Comparison of ENCODE assay signal across 1 cellular context in genomic region chr14:54651649-54652048, GRCh38.
TF ChIP-seq lines count a peak whose summit lies in the region.

No MANE protein-coding gene starts in this region.

TF ChIP-seq in GM23338, 12 proteins besides CTCF, POLR2A, EP300 and RAD21 (continued from another document):
- TF ChIP-seq CREB1 (CRISPR knock-in tag; IDR thresholded peaks at IDR 0.05; ENCODE audit: low read depth): no peak
- no peak for TF ChIP-seq JUNB (IDR thresholded peaks at IDR 0.05; ENCODE audit: unreplicated experiment)
- TF ChIP-seq POLR2AphosphoS5 (IDR thresholded peaks at IDR 0.05; ENCODE audit: low read depth): no peak
- TF ChIP-seq EZH2 (IDR thresholded peaks at IDR 0.05; ENCODE audit: low read depth, unreplicated experiment): no peak
- TF ChIP-seq NANOG (IDR thresholded peaks at IDR 0.05; ENCODE audit: borderline replicate concordance): no peak
- TF ChIP-seq, protein P1, sequence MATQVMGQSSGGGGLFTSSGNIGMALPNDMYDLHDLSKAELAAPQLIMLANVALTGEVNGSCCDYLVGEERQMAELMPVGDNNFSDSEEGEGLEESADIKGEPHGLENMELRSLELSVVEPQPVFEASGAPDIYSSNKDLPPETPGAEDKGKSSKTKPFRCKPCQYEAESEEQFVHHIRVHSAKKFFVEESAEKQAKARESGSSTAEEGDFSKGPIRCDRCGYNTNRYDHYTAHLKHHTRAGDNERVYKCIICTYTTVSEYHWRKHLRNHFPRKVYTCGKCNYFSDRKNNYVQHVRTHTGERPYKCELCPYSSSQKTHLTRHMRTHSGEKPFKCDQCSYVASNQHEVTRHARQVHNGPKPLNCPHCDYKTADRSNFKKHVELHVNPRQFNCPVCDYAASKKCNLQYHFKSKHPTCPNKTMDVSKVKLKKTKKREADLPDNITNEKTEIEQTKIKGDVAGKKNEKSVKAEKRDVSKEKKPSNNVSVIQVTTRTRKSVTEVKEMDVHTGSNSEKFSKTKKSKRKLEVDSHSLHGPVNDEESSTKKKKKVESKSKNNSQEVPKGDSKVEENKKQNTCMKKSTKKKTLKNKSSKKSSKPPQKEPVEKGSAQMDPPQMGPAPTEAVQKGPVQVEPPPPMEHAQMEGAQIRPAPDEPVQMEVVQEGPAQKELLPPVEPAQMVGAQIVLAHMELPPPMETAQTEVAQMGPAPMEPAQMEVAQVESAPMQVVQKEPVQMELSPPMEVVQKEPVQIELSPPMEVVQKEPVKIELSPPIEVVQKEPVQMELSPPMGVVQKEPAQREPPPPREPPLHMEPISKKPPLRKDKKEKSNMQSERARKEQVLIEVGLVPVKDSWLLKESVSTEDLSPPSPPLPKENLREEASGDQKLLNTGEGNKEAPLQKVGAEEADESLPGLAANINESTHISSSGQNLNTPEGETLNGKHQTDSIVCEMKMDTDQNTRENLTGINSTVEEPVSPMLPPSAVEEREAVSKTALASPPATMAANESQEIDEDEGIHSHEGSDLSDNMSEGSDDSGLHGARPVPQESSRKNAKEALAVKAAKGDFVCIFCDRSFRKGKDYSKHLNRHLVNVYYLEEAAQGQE (IDR thresholded peaks at IDR 0.05; ENCODE audit: unreplicated experiment): no peak
- TF ChIP-seq ZNF114 (CRISPR knock-in tag; IDR thresholded peaks at IDR 0.05): no peak
- TF ChIP-seq EZH2phosphoT487 (IDR thresholded peaks at IDR 0.05; ENCODE audit: unreplicated experiment): no peak
